ENCODE assay signal across 1 cellular context in the genomic region with DNA sequence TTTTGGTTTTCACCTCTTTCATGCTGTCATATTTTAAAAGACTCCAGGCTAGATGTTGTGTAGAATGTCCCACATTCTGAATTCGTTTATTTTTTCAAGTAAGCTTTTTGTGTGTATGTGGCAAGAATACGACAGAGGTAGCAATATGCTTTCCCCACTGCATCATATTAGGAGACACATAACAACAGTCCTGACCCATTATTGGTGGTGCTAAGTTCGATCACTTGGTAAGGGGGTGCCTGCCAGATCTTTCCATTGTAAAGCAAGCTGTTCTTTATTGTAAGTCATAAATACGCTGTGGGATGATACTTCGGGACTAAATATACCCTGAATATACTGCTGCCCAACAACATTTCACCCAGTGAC.
TF ChIP-seq lines count a peak whose summit lies in the region.

No MANE protein-coding gene starts in this region.

TF ChIP-seq in liver, 16 proteins besides CTCF, POLR2A, EP300 and RAD21 (continued from another document):
- TF ChIP-seq, protein P1, sequence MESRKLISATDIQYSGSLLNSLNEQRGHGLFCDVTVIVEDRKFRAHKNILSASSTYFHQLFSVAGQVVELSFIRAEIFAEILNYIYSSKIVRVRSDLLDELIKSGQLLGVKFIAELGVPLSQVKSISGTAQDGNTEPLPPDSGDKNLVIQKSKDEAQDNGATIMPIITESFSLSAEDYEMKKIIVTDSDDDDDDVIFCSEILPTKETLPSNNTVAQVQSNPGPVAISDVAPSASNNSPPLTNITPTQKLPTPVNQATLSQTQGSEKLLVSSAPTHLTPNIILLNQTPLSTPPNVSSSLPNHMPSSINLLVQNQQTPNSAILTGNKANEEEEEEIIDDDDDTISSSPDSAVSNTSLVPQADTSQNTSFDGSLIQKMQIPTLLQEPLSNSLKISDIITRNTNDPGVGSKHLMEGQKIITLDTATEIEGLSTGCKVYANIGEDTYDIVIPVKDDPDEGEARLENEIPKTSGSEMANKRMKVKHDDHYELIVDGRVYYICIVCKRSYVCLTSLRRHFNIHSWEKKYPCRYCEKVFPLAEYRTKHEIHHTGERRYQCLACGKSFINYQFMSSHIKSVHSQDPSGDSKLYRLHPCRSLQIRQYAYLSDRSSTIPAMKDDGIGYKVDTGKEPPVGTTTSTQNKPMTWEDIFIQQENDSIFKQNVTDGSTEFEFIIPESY (IDR thresholded peaks at IDR 0.05), result no peak
- TF ChIP-seq TAF1 (conservative IDR thresholded peaks at IDR 0.05), result no peak
- TF ChIP-seq HNF4G (IDR thresholded peaks at IDR 0.05), result no peak
